17 cellular contexts compared by ENCODE assay signal in the genomic region with DNA sequence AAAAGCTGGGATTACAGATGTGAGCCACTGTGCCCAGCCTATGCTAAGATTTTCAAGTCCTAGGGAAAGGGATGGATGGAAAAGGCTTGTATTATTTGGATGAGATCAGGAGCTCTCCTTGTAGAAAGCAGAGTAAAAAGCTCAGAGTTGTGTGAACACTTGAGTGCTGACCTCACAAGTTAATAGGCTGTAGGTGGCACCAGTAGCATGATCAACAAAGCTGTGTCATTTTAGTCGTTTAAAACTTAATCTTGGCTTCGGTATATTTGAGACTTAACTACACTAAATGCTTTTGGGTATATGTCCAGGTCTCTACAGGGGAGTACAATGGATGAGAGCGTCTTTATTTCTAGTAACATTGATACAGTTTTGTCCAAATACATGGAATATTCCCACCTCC.
DNase-seq lines count a peak whose midpoint lies in the region; ATAC-seq and TF ChIP-seq lines count a peak whose summit lies in the region.
"Had no signal": no experiment of that assay in that cellular context is flagged by ENCODE, and none has a peak within 500 bp of the region (broad histone marks: within the 10 kb centered on the region; RNA-seq: fewer than 3 reads in every experiment).

No MANE protein-coding gene starts in this region.

- TF ChIP-seq CTCF in SK-N-SH (IDR thresholded peaks at IDR 0.05) = no peak
- peak; percentile 52 for TF ChIP-seq CTCF in OCI-LY3 (IDR thresholded peaks at IDR 0.05; ENCODE audit: low read depth, low read length)
- TF ChIP-seq CTCF in foreskin keratinocyte (conservative IDR thresholded peaks at IDR 0.05) = peak; percentile 28
- no peak for TF ChIP-seq CTCF in upper lobe of left lung (IDR thresholded peaks at IDR 0.05)

- H3K4me3 ChIP-seq in SK-N-SH (ENCODE audit: low read depth in 2 of 2, low read length in 1 of 2) = no peak overlapping the region
- no peak overlapping the region for H3K4me3 ChIP-seq in OCI-LY3 (ENCODE audit: low read length)
- no peak overlapping the region for H3K4me3 ChIP-seq in upper lobe of left lung
- H3K4me3 ChIP-seq: MG63 had no signal

- no peaks in the 10 kb centered on the region for H3K36me3 ChIP-seq in SK-N-SH (replicated peaks in 1 of 2; ENCODE audit: control insufficient read depth in 1 of 2, insufficient read depth in 2 of 2, low read length in 1 of 2)
- peaks cover 6% of the 10 kb centered on the region for H3K36me3 ChIP-seq in OCI-LY3 (replicated peaks; ENCODE audit: low read depth, low read length)
- H3K36me3 ChIP-seq in upper lobe of left lung = no peaks in the 10 kb centered on the region
- H3K36me3 ChIP-seq: MG63 had no signal

- no peaks in the 10 kb centered on the region for H3K79me2 ChIP-seq in SK-N-SH (ENCODE audit: insufficient read depth)
- H3K79me2 ChIP-seq in OCI-LY3 (ENCODE audit: low read length) = no peaks in the 10 kb centered on the region

- no peaks in the 10 kb centered on the region for H3K9me3 ChIP-seq in SK-N-SH
- 0 out of 2 replicates have a peak, but pooled peaks cover 4% of the 10 kb centered on the region for H3K9me3 ChIP-seq in OCI-LY3 (ENCODE audit: insufficient read depth, low read length)
- H3K9me3 ChIP-seq in upper lobe of left lung = no peaks in the 10 kb centered on the region
- H3K9me3 ChIP-seq: MG63 had no signal

- H3K27me3 ChIP-seq in SK-N-SH (ENCODE audit: insufficient read depth) = no peaks in the 10 kb centered on the region
- peaks cover 34% of the 10 kb centered on the region for H3K27me3 ChIP-seq in OCI-LY3 (ENCODE audit: low read depth, low read length)
- H3K27me3 ChIP-seq in foreskin keratinocyte = peaks cover 4% of the 10 kb centered on the region
- no peaks in the 10 kb centered on the region for H3K27me3 ChIP-seq in upper lobe of left lung
- H3K27me3 ChIP-seq: MG63 had no signal

- 0 out of 2 replicates have a peak, but pooled peaks have one; percentile 21 for TF ChIP-seq RAD21 in SK-N-SH (IDR thresholded peaks at IDR 0.05; ENCODE audit: low read length)

- TF ChIP-seq EP300 in SK-N-SH (IDR thresholded peaks at IDR 0.05; ENCODE audit: borderline replicate concordance in 1 of 2, low read depth in 1 of 2, low read length in 1 of 2) (no peak), upper lobe of left lung (IDR thresholded peaks at IDR 0.05) (no peak)

- no peak for TF ChIP-seq POLR2A in upper lobe of left lung (IDR thresholded peaks at IDR 0.05)

- no peaks in the 10 kb centered on the region for H3F3A ChIP-seq in SK-N-SH (replicated peaks; ENCODE audit: insufficient read depth)

- H2AFZ ChIP-seq in SK-N-SH (ENCODE audit: low read depth) (no peak overlapping the region), OCI-LY3 (ENCODE audit: low read depth, low read length) (no peak overlapping the region)

- H3K27ac ChIP-seq in SK-N-SH (ENCODE audit: low read depth in 2 of 2, low read length in 1 of 2) (no peak overlapping the region), OCI-LY3 (ENCODE audit: low read length) (no peak overlapping the region), foreskin keratinocyte (no peak overlapping the region), upper lobe of left lung (no peak overlapping the region)

- H4K20me1 ChIP-seq in SK-N-SH (ENCODE audit: insufficient read depth) (no peaks in the 10 kb centered on the region), OCI-LY3 (ENCODE audit: insufficient read depth, low read length) (no peaks in the 10 kb centered on the region)

- H3K4me2 ChIP-seq in SK-N-SH (no peak overlapping the region), OCI-LY3 (ENCODE audit: low read length) (no peak overlapping the region)

- POLR2A ChIA-PET in SK-N-SH (lab: Yijun Ruan, JAX) = no interaction called here

- 46% methylated on average over 3 of the region's 3 CpGs for WGBS in SK-N-SH (ENCODE audit: low lambda C conversion rate)
- WGBS in upper lobe of left lung, 2 donors = 85 to 87% methylated on average over 3 of the region's 3 CpGs

- ATAC-seq in SK-N-SH treated with all-trans-retinoic acid at 6 μM for 48 hours (no peak), foreskin keratinocyte (no peak), GM18517 (IDR thresholded peaks at IDR 0.05; ENCODE audit: unreplicated experiment) (no peak), upper lobe of left lung (ENCODE audit: low FRiP score in 2 of 2) (no peak)
- ATAC-seq: Panc1 had no signal

- CTCF ChIA-PET in SK-N-SH (lab: Yijun Ruan, JAX) = no interaction called here

- no peaks in the 10 kb centered on the region for H3K4me1 ChIP-seq in SK-N-SH (ENCODE audit: control insufficient read depth in 1 of 2, insufficient read depth in 2 of 2, low read depth in 1 of 2, low read length in 1 of 2)
- peaks cover 34% of the 10 kb centered on the region for H3K4me1 ChIP-seq in OCI-LY3 (ENCODE audit: low read length)
- no peaks in the 10 kb centered on the region for H3K4me1 ChIP-seq in foreskin keratinocyte
- no peaks in the 10 kb centered on the region for H3K4me1 ChIP-seq in upper lobe of left lung

- no peaks in the 10 kb centered on the region for H3K9me2 ChIP-seq in SK-N-SH

- no peak for DNase-seq in SK-N-SH
- DNase-seq in foreskin keratinocyte = no peak
- peak; percentile 58 for DNase-seq in pons (ENCODE audit: low spot score)
- DNase-seq in effector CD4-positive, alpha-beta T cell = no peak
- DNase-seq in upper lobe of left lung = no peak
- DNase-seq: HFFc6, KBM-7, MG63, NCI-H1092 treated with DMSO at 0.1 percent for 48 hours, NCI-H1694, NCI-H2171, NCI-H446 treated with DMSO at 0.1 percent for 48 hours, SHP77 had no signal

- H3K9ac ChIP-seq in SK-N-SH (no peak overlapping the region), OCI-LY3 (ENCODE audit: low read length) (no peak overlapping the region)

TF ChIP-seq in SK-N-SH, 30 proteins besides CTCF, POLR2A, EP300 and RAD21 (continues in another document):
- TF ChIP-seq SIN3A (IDR thresholded peaks at IDR 0.05; ENCODE audit: borderline replicate concordance, low read depth, low read length) (no peak), YY1 (IDR thresholded peaks at IDR 0.05; ENCODE audit: low read depth) (no peak), GATA2 (CRISPR knock-in tag; IDR thresholded peaks at IDR 0.05) (no peak), FOSL2 (IDR thresholded peaks at IDR 0.05; ENCODE audit: borderline replicate concordance, low read depth) (no peak), MEF2A (IDR thresholded peaks at IDR 0.05; ENCODE audit: borderline replicate concordance, low read depth) (no peak), JUND (IDR thresholded peaks at IDR 0.05) (no peak), RFX5 (IDR thresholded peaks at IDR 0.05; ENCODE audit: low read length) (no peak), NRF1 (IDR thresholded peaks at IDR 0.05; ENCODE audit: low read depth, low read length) (no peak), SMC3 (IDR thresholded peaks at IDR 0.05; ENCODE audit: low read depth, low read length) (no peak), RCOR1 (IDR thresholded peaks at IDR 0.05; ENCODE audit: low read length) (no peak)
- TF ChIP-seq, protein P1, sequence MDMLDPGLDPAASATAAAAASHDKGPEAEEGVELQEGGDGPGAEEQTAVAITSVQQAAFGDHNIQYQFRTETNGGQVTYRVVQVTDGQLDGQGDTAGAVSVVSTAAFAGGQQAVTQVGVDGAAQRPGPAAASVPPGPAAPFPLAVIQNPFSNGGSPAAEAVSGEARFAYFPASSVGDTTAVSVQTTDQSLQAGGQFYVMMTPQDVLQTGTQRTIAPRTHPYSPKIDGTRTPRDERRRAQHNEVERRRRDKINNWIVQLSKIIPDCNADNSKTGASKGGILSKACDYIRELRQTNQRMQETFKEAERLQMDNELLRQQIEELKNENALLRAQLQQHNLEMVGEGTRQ (IDR thresholded peaks at IDR 0.05; ENCODE audit: borderline replicate concordance, low read depth, low read length) = no peak
- TF ChIP-seq, protein P2, sequence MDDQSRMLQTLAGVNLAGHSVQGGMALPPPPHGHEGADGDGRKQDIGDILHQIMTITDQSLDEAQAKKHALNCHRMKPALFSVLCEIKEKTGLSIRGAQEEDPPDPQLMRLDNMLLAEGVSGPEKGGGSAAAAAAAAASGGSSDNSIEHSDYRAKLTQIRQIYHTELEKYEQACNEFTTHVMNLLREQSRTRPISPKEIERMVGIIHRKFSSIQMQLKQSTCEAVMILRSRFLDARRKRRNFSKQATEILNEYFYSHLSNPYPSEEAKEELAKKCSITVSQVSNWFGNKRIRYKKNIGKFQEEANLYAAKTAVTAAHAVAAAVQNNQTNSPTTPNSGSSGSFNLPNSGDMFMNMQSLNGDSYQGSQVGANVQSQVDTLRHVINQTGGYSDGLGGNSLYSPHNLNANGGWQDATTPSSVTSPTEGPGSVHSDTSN (IDR thresholded peaks at IDR 0.05) = no peak

TF ChIP-seq in SK-N-SH treated with all-trans-retinoic acid at 6 μM for 48 hours, 23 proteins besides CTCF, POLR2A, EP300 and RAD21 (continues in another document):
- TF ChIP-seq SNAI2 (CRISPR knock-in tag; IDR thresholded peaks at IDR 0.05) (no peak), TOX (CRISPR knock-in tag; IDR thresholded peaks at IDR 0.05; ENCODE audit: borderline replicate concordance) (no peak), BACH2 (CRISPR knock-in tag; IDR thresholded peaks at IDR 0.05; ENCODE audit: borderline replicate concordance) (no peak), GLIS3 (CRISPR knock-in tag; IDR thresholded peaks at IDR 0.05) (no peak), ESRRG (CRISPR knock-in tag; IDR thresholded peaks at IDR 0.05) (no peak)
- TF ChIP-seq, protein P3, sequence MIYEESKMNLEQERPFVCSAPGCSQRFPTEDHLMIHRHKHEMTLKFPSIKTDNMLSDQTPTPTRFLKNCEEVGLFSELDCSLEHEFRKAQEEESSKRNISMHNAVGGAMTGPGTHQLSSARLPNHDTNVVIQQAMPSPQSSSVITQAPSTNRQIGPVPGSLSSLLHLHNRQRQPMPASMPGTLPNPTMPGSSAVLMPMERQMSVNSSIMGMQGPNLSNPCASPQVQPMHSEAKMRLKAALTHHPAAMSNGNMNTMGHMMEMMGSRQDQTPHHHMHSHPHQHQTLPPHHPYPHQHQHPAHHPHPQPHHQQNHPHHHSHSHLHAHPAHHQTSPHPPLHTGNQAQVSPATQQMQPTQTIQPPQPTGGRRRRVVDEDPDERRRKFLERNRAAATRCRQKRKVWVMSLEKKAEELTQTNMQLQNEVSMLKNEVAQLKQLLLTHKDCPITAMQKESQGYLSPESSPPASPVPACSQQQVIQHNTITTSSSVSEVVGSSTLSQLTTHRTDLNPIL (CRISPR knock-in tag; IDR thresholded peaks at IDR 0.05; ENCODE audit: low read depth) = no peak
- TF ChIP-seq, protein P4, sequence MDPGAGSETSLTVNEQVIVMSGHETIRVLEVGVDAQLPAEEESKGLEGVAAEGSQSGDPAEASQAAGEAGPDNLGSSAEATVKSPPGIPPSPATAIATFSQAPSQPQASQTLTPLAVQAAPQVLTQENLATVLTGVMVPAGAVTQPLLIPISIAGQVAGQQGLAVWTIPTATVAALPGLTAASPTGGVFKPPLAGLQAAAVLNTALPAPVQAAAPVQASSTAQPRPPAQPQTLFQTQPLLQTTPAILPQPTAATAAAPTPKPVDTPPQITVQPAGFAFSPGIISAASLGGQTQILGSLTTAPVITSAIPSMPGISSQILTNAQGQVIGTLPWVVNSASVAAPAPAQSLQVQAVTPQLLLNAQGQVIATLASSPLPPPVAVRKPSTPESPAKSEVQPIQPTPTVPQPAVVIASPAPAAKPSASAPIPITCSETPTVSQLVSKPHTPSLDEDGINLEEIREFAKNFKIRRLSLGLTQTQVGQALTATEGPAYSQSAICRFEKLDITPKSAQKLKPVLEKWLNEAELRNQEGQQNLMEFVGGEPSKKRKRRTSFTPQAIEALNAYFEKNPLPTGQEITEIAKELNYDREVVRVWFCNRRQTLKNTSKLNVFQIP (CRISPR knock-in tag; IDR thresholded peaks at IDR 0.05; ENCODE audit: borderline replicate concordance, low read depth) = no peak

Comparison
In these comparisons a context has a peak if more than half of its experiments do, and no peak if none do; other contexts are left out.
1. CTCF ChIP-seq: peak in OCI-LY3 (single experiment) and foreskin keratinocyte (single experiment); none in SK-N-SH (single experiment) and upper lobe of left lung (0 of 6).